In the genomic region with DNA sequence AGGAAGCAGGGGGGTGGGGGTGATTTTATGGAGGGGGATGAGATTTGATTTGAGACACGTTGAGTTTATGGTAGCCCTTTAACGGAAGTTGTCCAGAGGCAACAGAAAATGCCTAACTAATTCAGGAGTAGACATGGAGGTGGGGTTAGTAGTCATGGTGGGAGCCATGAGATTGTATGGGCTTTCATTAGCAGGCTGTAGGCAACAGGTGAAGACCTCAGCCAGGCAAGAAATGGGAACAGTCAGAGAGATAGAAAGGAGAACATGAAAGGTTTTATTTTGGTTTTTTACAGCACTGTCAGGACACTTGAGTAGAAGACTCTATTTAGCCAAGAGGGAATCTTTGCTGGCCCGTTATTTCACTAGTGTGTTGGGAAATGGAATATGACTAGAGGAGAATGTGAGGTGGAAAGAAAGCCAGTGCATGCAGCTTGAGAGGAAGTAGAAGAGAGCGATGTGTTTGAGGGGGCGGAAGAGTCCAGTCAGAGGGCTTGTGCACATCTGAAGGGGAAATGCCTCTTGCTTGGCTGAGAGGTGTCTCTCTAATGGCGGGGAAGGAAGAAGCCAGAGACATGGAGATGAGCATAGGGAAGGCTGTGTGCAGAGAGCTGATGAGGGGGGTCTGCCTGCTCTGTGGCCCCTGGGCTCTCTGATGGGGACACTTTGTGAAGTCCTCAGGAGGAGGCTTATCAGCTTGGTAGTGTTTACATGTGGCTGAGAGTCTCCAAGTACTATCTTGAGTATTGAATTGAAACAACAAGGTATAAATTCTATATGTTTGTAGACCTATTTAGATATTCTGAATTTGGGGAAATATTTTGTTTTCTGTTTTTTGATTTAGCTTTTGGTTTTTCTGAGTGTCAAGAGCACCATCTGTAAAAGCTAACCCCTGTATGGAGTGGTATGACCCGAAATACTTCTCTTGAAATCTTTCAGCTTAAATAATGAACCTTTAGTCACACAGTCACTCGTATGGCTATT, we compare ENCODE assay signal across 8 cellular contexts.
DNase-seq lines count a peak whose midpoint lies in the region; TF ChIP-seq lines count a peak whose summit lies in the region.

No MANE protein-coding gene starts in this region.

- H3K36me3 ChIP-seq in left ventricle myocardium inferior: peaks cover 28% of the 10 kb centered on the region

- H3K4me3 ChIP-seq in AG04450 (ENCODE audit: low read depth, low read length) (no peak overlapping the region), left ventricle myocardium inferior (no peak overlapping the region)

- H3K27me3 Mint-ChIP-seq in immature natural killer cell (ENCODE audit: low read depth in 3 of 3) (peaks cover 0 to 4% (median 1%) of the 10 kb centered on the region in 3 donors), Calu3 (ENCODE audit: unreplicated experiment) (no peaks in the 10 kb centered on the region)

- BruUV-seq in Calu3 (replicated peaks; lab: Mats Ljungman, UMichigan): no TSS peak

- H3K27ac Mint-ChIP-seq in immature natural killer cell: peak overlapping the region in 1 of 6 donors; percentile 28
- H3K27ac Mint-ChIP-seq in Calu3 (ENCODE audit: unreplicated experiment): no peak overlapping the region

- DNase-seq in AG04450 (ENCODE audit: low read depth, low spot score) (no peak), GM19240 (ENCODE audit: insufficient read length, low spot score) (peak; percentile 20), RWPE1 (ENCODE audit: low spot score) (no peak), left ventricle myocardium inferior (no peak), G401 (ENCODE audit: low spot score) (no peak), immature natural killer cell (no peak), HuH-7 (ENCODE audit: low spot score) (no peak), Calu3 (no peak)

- intact Hi-C loops in left ventricle myocardium inferior (cut with micrococcal nuclease) (loop anchor here (5.0 kb wide), 1 partner anchor 86 kb away; the partner anchor contains the start of gene CAB39), Calu3 (cut with micrococcal nuclease; ENCODE audit: unreplicated experiment) (loop anchor here (2.0 to 10.0 kb wide), 4 partner anchors 35 to 373 kb away; no protein-coding TSS in a partner anchor)

- no peak for TF ChIP-seq CTCF in AG04450 (IDR thresholded peaks at IDR 0.05; ENCODE audit: low read depth, low read length)
- no peak for TF ChIP-seq CTCF in RWPE1 (conservative IDR thresholded peaks at IDR 0.05; ENCODE audit: low read depth)
- no peak for TF ChIP-seq CTCF in left ventricle myocardium inferior (IDR thresholded peaks at IDR 0.05; ENCODE audit: borderline replicate concordance)
- no peak for TF ChIP-seq CTCF in Calu3 (IDR thresholded peaks at IDR 0.05; ENCODE audit: unreplicated experiment)

- no peaks in the 10 kb centered on the region for H3K27me3 ChIP-seq in AG04450 (ENCODE audit: control insufficient read depth, insufficient read depth, low read length)
- H3K27me3 ChIP-seq in left ventricle myocardium inferior (ENCODE audit: low read depth): no peaks in the 10 kb centered on the region

- CTCF ChIA-PET in AG04450 (lab: Charles Lee) (interaction anchor here (0.5 to 3.2 kb wide), 53 partner anchors 8 to 790 kb away, joined by 3 to 50 read pairs (median 4); partner anchors contain the start of gene CAB39), RWPE1 (lab: Yijun Ruan, JAX) (interaction anchor here (0.6 to 1.9 kb wide), 8 partner anchors 12 to 772 kb away, joined by 3 to 14 read pairs (median 4); no protein-coding TSS in a partner anchor), Calu3 (lab: Charles Lee) (interaction anchor here (1.0 to 1.4 kb wide), 4 partner anchors 13 to 84 kb away, joined by 3 to 16 read pairs (median 4); no protein-coding TSS in a partner anchor)

- peaks cover 18 to 34% (median 22%) of the 10 kb centered on the region in 3 donors for H3K36me3 Mint-ChIP-seq in immature natural killer cell
- H3K36me3 Mint-ChIP-seq in Calu3 (ENCODE audit: insufficient read depth, unreplicated experiment): peaks cover 48% of the 10 kb centered on the region

- in situ Hi-C loops in G401 (cut with HindIII; ENCODE audit: low sequenced_read_pairs): no loop called here

- H3K27ac ChIP-seq in AG04450 (ENCODE audit: low read depth, low read length) (peak overlapping the region; percentile 12), RWPE1 (peak overlapping the region; percentile 47; the same call in 1 of the 2 replicates), left ventricle myocardium inferior (replicated peaks) (peak overlapping the region; percentile 21)

- H3K4me1 ChIP-seq in left ventricle myocardium inferior: peaks cover 54% of the 10 kb centered on the region

- H3K9me3 Mint-ChIP-seq in immature natural killer cell (no peaks in the 10 kb centered on the region), Calu3 (ENCODE audit: low read depth, unreplicated experiment) (no peaks in the 10 kb centered on the region)

- POLR2A ChIA-PET in AG04450 (lab: Yijun Ruan, JAX): interaction anchor here (0.7 to 1.6 kb wide), 4 partner anchors 47 to 127 kb away, joined by 3 to 8 read pairs (median 4); no protein-coding TSS in a partner anchor
- POLR2A ChIA-PET in RWPE1 (lab: Yijun Ruan, JAX; ENCODE audit: low non-redundant PET): no interaction called here

- H3K9me3 ChIP-seq in AG04450 (ENCODE audit: control insufficient read depth, insufficient read depth, low read length): no peaks in the 10 kb centered on the region
- no peaks in the 10 kb centered on the region for H3K9me3 ChIP-seq in left ventricle myocardium inferior (replicated peaks)

- H3K4me1 Mint-ChIP-seq in immature natural killer cell (peaks cover 17 to 38% of the 10 kb centered on the region in 2 donors), Calu3 (ENCODE audit: low read depth, unreplicated experiment) (peaks cover 10% of the 10 kb centered on the region)

- no peak overlapping the region for H3K4me3 Mint-ChIP-seq in immature natural killer cell
- H3K4me3 Mint-ChIP-seq in Calu3 (ENCODE audit: low read depth, unreplicated experiment): no peak overlapping the region
